ENCODE assay signal across 10 cellular contexts in the genomic region with DNA sequence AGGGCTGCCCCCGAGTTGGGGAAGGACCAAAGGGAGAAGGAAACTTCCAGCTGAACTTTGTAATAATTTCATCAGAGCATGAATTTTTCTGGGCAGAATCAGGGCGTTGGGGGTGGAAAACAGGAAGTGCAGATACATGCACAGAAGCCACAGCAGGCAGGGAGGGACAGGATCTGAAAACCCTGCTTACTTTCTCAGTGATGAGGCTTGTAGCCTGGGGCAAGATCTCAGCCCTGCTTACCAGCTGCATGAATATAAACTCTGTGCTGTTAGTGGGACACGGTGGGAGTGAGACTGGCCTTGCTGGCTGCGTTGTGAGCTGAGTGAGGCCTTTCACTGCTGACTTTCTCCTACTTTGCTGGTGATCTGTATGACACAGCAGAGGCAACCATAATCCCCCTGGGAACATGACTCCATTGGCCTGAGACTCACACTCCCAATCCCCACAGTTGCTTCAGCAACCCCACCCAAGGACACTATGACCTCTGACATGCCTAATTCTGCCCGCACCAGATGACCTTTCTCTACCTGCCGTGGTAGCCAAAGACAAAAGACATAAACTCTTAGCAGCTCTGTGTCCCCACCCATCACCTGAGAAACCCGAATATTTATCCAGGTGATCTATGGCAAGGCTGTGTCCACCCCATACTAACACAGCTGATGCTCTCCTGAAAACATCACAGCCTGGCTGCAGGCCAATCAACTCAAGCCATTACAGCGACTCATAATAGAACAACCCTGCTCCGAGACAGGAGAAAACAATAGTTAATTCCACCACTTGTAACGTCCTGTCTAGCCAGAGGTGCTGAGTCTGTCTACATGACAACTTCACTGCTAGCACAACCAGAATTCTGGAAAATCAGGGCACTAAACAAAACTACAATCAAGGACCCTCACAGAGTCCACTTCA.
DNase-seq lines count a peak whose midpoint lies in the region; ATAC-seq and TF ChIP-seq lines count a peak whose summit lies in the region.
"Had no signal": no experiment of that assay in that cellular context is flagged by ENCODE, and none has a peak within 500 bp of the region (broad histone marks: within the 10 kb centered on the region; RNA-seq: fewer than 3 reads in every experiment).

No MANE protein-coding gene starts in this region.

- no peaks in the 10 kb centered on the region for H3K27me3 Mint-ChIP-seq in nephron progenitor cell (ENCODE audit: low read depth, poor library complexity)
- H3K27me3 Mint-ChIP-seq: activated naive CD8-positive, alpha-beta T cell had no signal

- H3K36me3 Mint-ChIP-seq in nephron progenitor cell (ENCODE audit: low read depth) = no peaks in the 10 kb centered on the region
- H3K36me3 Mint-ChIP-seq: activated naive CD8-positive, alpha-beta T cell had no signal

- H3K9me3 Mint-ChIP-seq in nephron progenitor cell = peaks cover 23% of the 10 kb centered on the region

- no peaks in the 10 kb centered on the region for H3K4me1 Mint-ChIP-seq in nephron progenitor cell

- DNase-seq in HS-5 (ENCODE audit: low read depth) = peak; percentile 35
- peak; percentile 21 for DNase-seq in UCSD-AML1 (lab: John Stamatoyannopoulos, UW; ENCODE audit: unreplicated experiment)
- no peak for DNase-seq in nephron progenitor cell
- no peak for DNase-seq in COLO829 (ENCODE audit: low spot score)
- DNase-seq in HuH-7 (ENCODE audit: low spot score) = no peak
- DNase-seq in activated T-cell treated with anti-CD3 and anti-CD28 coated beads for 4 hours = no peak
- DNase-seq in stimulated activated naive CD4-positive, alpha-beta T cell (lab: John Stamatoyannopoulos, UW) = no peak
- DNase-seq: NCI-H146 had no signal

- H3K4me3 Mint-ChIP-seq in nephron progenitor cell = no peak overlapping the region
- H3K4me3 Mint-ChIP-seq: activated naive CD8-positive, alpha-beta T cell had no signal

- peak; percentile 72 for ATAC-seq in GM19351 (IDR thresholded peaks at IDR 0.05; ENCODE audit: unreplicated experiment)

- peak overlapping the region; percentile 27 for H3K27ac Mint-ChIP-seq in nephron progenitor cell
- H3K27ac Mint-ChIP-seq: activated naive CD8-positive, alpha-beta T cell had no signal

- no peak for TF ChIP-seq CTCF in nephron progenitor cell (IDR thresholded peaks at IDR 0.05)

Comparison
In these comparisons a context has a peak if more than half of its experiments do, and no peak if none do; other contexts are left out.
1. DNase-seq: peak in HS-5 (single experiment) and UCSD-AML1 (single experiment); none in nephron progenitor cell (single experiment), COLO829 (single experiment), HuH-7 (single experiment), activated T-cell treated with anti-CD3 and anti-CD28 coated beads for 4 hours (single experiment) and stimulated activated naive CD4-positive, alpha-beta T cell (0 of 6).